In the genomic region with DNA sequence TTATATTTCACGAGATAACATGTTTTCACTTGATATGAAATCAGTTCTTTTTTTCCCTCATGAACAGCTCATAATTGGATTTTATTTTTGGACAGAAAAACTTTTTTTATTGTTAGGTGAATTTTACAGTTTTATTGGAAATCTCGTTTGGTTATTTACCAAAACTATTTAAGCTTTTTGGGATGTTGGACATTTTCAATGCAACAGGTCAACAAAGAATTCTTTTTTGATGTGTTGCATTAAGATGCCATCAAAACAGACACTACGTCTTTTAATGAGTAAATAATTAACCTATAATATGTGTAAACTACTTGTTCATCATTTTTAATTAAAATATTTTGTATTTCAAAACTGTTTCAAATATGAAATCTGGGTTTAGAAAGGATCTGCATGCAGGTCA, we compare ENCODE assay signal across 13 cellular contexts. TPM values are rescaled to one million over a fixed set of nuclear protein-coding genes. Genes with fewer than 3 reads are reported as not detected.
DNase-seq lines count a peak whose midpoint lies in the region; ATAC-seq, FAIRE-seq and TF ChIP-seq lines count a peak whose summit lies in the region.
"Had no signal": no experiment of that assay in that cellular context is flagged by ENCODE, and none has a peak within 500 bp of the region (broad histone marks: within the 10 kb centered on the region; RNA-seq: fewer than 3 reads in every experiment).

No MANE protein-coding gene starts in this region.

- H3K9me1 ChIP-seq in endothelial cell of umbilical vein (replicated peaks; ENCODE audit: control insufficient read depth, extremely low read depth, insufficient read depth, low read length), result no peaks in the 10 kb centered on the region

- dilution Hi-C loops in endothelial cell of umbilical vein (cut with MboI; ENCODE audit: extremely low pct_ligation_motif_present, low sequenced_read_pairs), result no loop called here

- H3K4me1 Mint-ChIP-seq in activated T-cell treated with anti-CD3 and anti-CD28 coated beads, Interleukin-2, amount 50 U/mL, for 24 hours (ENCODE audit: low read depth), result peaks cover 59% of the 10 kb centered on the region
- H3K4me1 Mint-ChIP-seq in stimulated activated effector memory CD8-positive, alpha-beta T cell treated with anti-CD3 and anti-CD28 coated beads, Interleukin-12 subunit alpha, Interleukin-12 subunit beta, amount 100 ng/mL, for 72 hours, result peaks cover 43% of the 10 kb centered on the region

- CTCF ChIA-PET in endothelial cell of umbilical vein (lab: Charles Lee), result interaction anchor here (1.0 to 1.1 kb wide), 2 partner anchors 13 to 38 kb away, joined by 3 to 4 read pairs; no protein-coding TSS in a partner anchor

- in situ Hi-C loops in KBM-7 (cut with MboI; ENCODE audit: low pct_unique_long_range_greater_than_20kb, low sequenced_read_pairs), result no loop called here

- peaks cover 73% of the 10 kb centered on the region for H3K36me3 Mint-ChIP-seq in activated T-cell treated with anti-CD3 and anti-CD28 coated beads, Interleukin-2, amount 50 U/mL, for 24 hours (ENCODE audit: low read depth)
- H3K36me3 Mint-ChIP-seq in stimulated activated effector memory CD8-positive, alpha-beta T cell treated with anti-CD3 and anti-CD28 coated beads, Interleukin-12 subunit alpha, Interleukin-12 subunit beta, amount 100 ng/mL, for 72 hours, result peaks cover 100% of the 10 kb centered on the region

- POLR2A ChIA-PET in endothelial cell of umbilical vein (lab: Charles Lee), result no interaction called here

- TF ChIP-seq POLR2A in endothelial cell of umbilical vein (IDR thresholded peaks at IDR 0.05; ENCODE audit: low read depth, low read length), result no peak

- H3K4me2 ChIP-seq in endothelial cell of umbilical vein (ENCODE audit: insufficient read depth, low read length), result peak overlapping the region; percentile 15

- no peaks in the 10 kb centered on the region for H3K9me3 Mint-ChIP-seq in activated T-cell treated with anti-CD3 and anti-CD28 coated beads, Interleukin-2, amount 50 U/mL, for 24 hours
- no peaks in the 10 kb centered on the region for H3K9me3 Mint-ChIP-seq in stimulated activated effector memory CD8-positive, alpha-beta T cell treated with anti-CD3 and anti-CD28 coated beads, Interleukin-12 subunit alpha, Interleukin-12 subunit beta, amount 100 ng/mL, for 72 hours

- H3K4me3 Mint-ChIP-seq in activated T-cell treated with anti-CD3 and anti-CD28 coated beads, Interleukin-2, amount 50 U/mL, for 24 hours, result peak overlapping the region; percentile 62
- peak overlapping the region; percentile 100 for H3K4me3 Mint-ChIP-seq in stimulated activated effector memory CD8-positive, alpha-beta T cell treated with anti-CD3 and anti-CD28 coated beads, Interleukin-12 subunit alpha, Interleukin-12 subunit beta, amount 100 ng/mL, for 72 hours

- H4K20me1 ChIP-seq in endothelial cell of umbilical vein (replicated peaks; ENCODE audit: control insufficient read depth, extremely low read depth, insufficient read depth, low read length), result peaks cover 18% of the 10 kb centered on the region

- intact Hi-C loops in endothelial cell of umbilical vein (cut with micrococcal nuclease) (loop anchor here (5.0 kb wide), 2 partner anchors 43 to 78 kb away; no protein-coding TSS in a partner anchor), left colon (cut with DNase I, micrococcal nuclease) (loop anchor here in 1 of 2 donors (5.0 kb wide), 1 partner anchor 37 kb away; no protein-coding TSS in a partner anchor)

- peaks cover 98% of the 10 kb centered on the region for H3K79me2 ChIP-seq in endothelial cell of umbilical vein (ENCODE audit: control insufficient read depth, insufficient read depth, low read length)

- no TSS peak for BruUV-seq in endothelial cell of umbilical vein (replicated peaks; lab: Mats Ljungman, UMichigan)

- no peak for DNase-seq in activated T-cell treated with anti-CD3 and anti-CD28 coated beads, Interleukin-2, amount 50 U/mL, for 24 hours
- no peak for DNase-seq in activated T-cell treated with anti-CD3 and anti-CD28 coated beads, Interleukin-2, amount 50 U/mL, for 1 hour
- DNase-seq in RCC 7860 (ENCODE audit: low spot score) (no peak), endothelial cell of umbilical vein (ENCODE audit: low read depth, low spot score) (no peak), KBM-7 (no peak), left colon (no peak)
- DNase-seq in stimulated activated effector memory CD8-positive, alpha-beta T cell treated with anti-CD3 and anti-CD28 coated beads, Interleukin-12 subunit alpha, Interleukin-12 subunit beta, amount 100 ng/mL, for 72 hours (ENCODE audit: low spot score in 2 of 2), result no peak
- DNase-seq: DMS 273 treated with DMSO at 0.1 percent for 48 hours, dorsolateral prefrontal cortex, foreskin keratinocyte, upper lobe of left lung had no signal

- no peak overlapping the region for H2AFZ ChIP-seq in endothelial cell of umbilical vein (ENCODE audit: low read depth, low read length)

- FAIRE-seq in RCC 7860 (lab: Jason Lieb, UNC), result peak; percentile 12
- no peak for FAIRE-seq in endothelial cell of umbilical vein (lab: Jason Lieb, UNC)

- no peaks in the 10 kb centered on the region for H3K27me3 Mint-ChIP-seq in activated T-cell treated with anti-CD3 and anti-CD28 coated beads, Interleukin-2, amount 50 U/mL, for 24 hours

- no peaks in the 10 kb centered on the region for H3K36me3 ChIP-seq in endothelial cell of umbilical vein (ENCODE audit: control insufficient read depth in 2 of 2, extremely low read depth in 1 of 2, insufficient read depth in 2 of 2, low read length in 2 of 2)
- H3K36me3 ChIP-seq: upper lobe of left lung had no signal

- no peak overlapping the region for H3K9ac ChIP-seq in endothelial cell of umbilical vein (replicated peaks; ENCODE audit: extremely low read depth, insufficient read depth, low read length)

- H3K4me1 ChIP-seq in endothelial cell of umbilical vein (ENCODE audit: control insufficient read depth, extremely low read depth, insufficient read depth, low read length), result peaks cover 30% of the 10 kb centered on the region

- no peak for TF ChIP-seq CTCF in endothelial cell of umbilical vein (IDR thresholded peaks at IDR 0.05; ENCODE audit: extremely low read depth in 1 of 2, insufficient read depth in 1 of 2, low read depth in 1 of 2, low read length in 2 of 2)

- H3K27me3 ChIP-seq in endothelial cell of umbilical vein (ENCODE audit: control insufficient read depth in 2 of 2, insufficient read depth in 2 of 2, low read length in 2 of 2), result no peaks in the 10 kb centered on the region
- H3K27me3 ChIP-seq: dorsolateral prefrontal cortex, foreskin keratinocyte, upper lobe of left lung had no signal

- H3K4me3 ChIP-seq in endothelial cell of umbilical vein (replicated peaks in 1 of 3; ENCODE audit: insufficient read depth in 1 of 3, low read depth in 1 of 3, low read length in 3 of 3), result no peak overlapping the region

- H3K27ac ChIP-seq in endothelial cell of umbilical vein (ENCODE audit: insufficient read depth, low read depth, low read length), result no peak overlapping the region

- ATAC-seq in stimulated activated effector memory CD8-positive, alpha-beta T cell treated with anti-CD3 and anti-CD28 coated beads, Interleukin-12 subunit alpha, Interleukin-12 subunit beta, amount 100 ng/mL, for 72 hours, result no peak
- ATAC-seq in HG03045 (IDR thresholded peaks at IDR 0.05; ENCODE audit: unreplicated experiment) (no peak), left colon (no peak)
- ATAC-seq: foreskin keratinocyte, Right ventricle myocardium inferior had no signal

- no peaks in the 10 kb centered on the region for H3K9me3 ChIP-seq in endothelial cell of umbilical vein (replicated peaks; ENCODE audit: control insufficient read depth, insufficient read depth, low read length)
- H3K9me3 ChIP-seq: upper lobe of left lung had no signal

- H3K27ac Mint-ChIP-seq in activated T-cell treated with anti-CD3 and anti-CD28 coated beads, Interleukin-2, amount 50 U/mL, for 24 hours, result peak overlapping the region; percentile 66
- H3K27ac Mint-ChIP-seq in stimulated activated effector memory CD8-positive, alpha-beta T cell treated with anti-CD3 and anti-CD28 coated beads, Interleukin-12 subunit alpha, Interleukin-12 subunit beta, amount 100 ng/mL, for 72 hours, result peak overlapping the region; percentile 54

TF ChIP-seq in endothelial cell of umbilical vein, 7 proteins besides CTCF, POLR2A, EP300 and RAD21:
- TF ChIP-seq MYC (IDR thresholded peaks at IDR 0.05; ENCODE audit: low read depth, low read length) (no peak), JUN (IDR thresholded peaks at IDR 0.05; ENCODE audit: borderline replicate concordance, insufficient read depth, insufficient read length, low read depth) (no peak), POLR2AphosphoS5 (IDR thresholded peaks at IDR 0.05; ENCODE audit: insufficient read depth, low read depth, low read length) (no peak)

RNA-seq across cellular contexts. Expression of gene KMT2E, which starts 5.3 kb away (rescaled TPM):
- total RNA-seq in endothelial cell of umbilical vein (68.5 and 74.8 TPM in 2 replicates), left colon (100 to 1,000 TPM; 119 TPM)
- 10.1 and 19.0 TPM in 2 replicates for polyA plus RNA-seq in endothelial cell of umbilical vein
- polyA plus RNA-seq in endothelial cell of umbilical vein (2011; cell fraction: cytosol; rRNA removed), result 10.7 and 11.8 TPM in 2 replicates
- polyA plus RNA-seq in endothelial cell of umbilical vein (2011; cell fraction: nucleus; rRNA removed), result 55.5 and 66.2 TPM in 2 replicates
- polyA plus RNA-seq in endothelial cell of umbilical vein (2012), result 27.7 and 29.8 TPM in 2 replicates
- polyA minus RNA-seq in endothelial cell of umbilical vein, result 92.4 and 106 TPM in 2 replicates
- polyA minus RNA-seq in endothelial cell of umbilical vein (2011; cell fraction: cytosol; rRNA and poly(A)+ RNA removed), result 19.5 TPM
- 172 and 208 TPM in 2 replicates for polyA minus RNA-seq in endothelial cell of umbilical vein (2011; cell fraction: nucleus; rRNA and poly(A)+ RNA removed)
